Comparison of ENCODE assay signal across 14 cellular contexts in genomic region chrX:149573456-149573855, GRCh38. TPM values are rescaled to one million over a fixed set of nuclear protein-coding genes. Genes with fewer than 3 reads are reported as not detected.
DNase-seq lines count a peak whose midpoint lies in the region; ATAC-seq, FAIRE-seq and TF ChIP-seq lines count a peak whose summit lies in the region.
"Not testable (repeated sequence)": the region's sequence is repeated elsewhere in the genome, so short reads cannot be mapped to it uniquely, and the experiment has no call there.
"Had no signal": no experiment of that assay in that cellular context is flagged by ENCODE, and none has a peak within 500 bp of the region (broad histone marks: within the 10 kb centered on the region; RNA-seq: fewer than 3 reads in every experiment).

No MANE protein-coding gene starts in this region.

- H4K20me1 ChIP-seq in K562 (replicated peaks; ENCODE audit: control insufficient read depth, insufficient read depth, low read length): not testable (repeated sequence)

- in situ Hi-C loops in K562 (cut with MboI): loop anchor here (10.0 kb wide), 1 partner anchor 59 kb away; no protein-coding TSS in a partner anchor

- H3K79me2 ChIP-seq in K562 (ENCODE audit: control insufficient read depth, insufficient read depth, low read length): not testable (repeated sequence)

- POLR2A ChIA-PET in K562 (lab: Yijun Ruan, JAX): not testable (repeated sequence)

- peak; percentile 100 for ATAC-seq in GM18858 (IDR thresholded peaks at IDR 0.05; ENCODE audit: unreplicated experiment)
- ATAC-seq in GM19438 (IDR thresholded peaks at IDR 0.05; ENCODE audit: low read depth, unreplicated experiment): peak; percentile 99
- ATAC-seq in GM21717 (IDR thresholded peaks at IDR 0.05; ENCODE audit: unreplicated experiment): peak; percentile 100
- ATAC-seq in HG02885 (IDR thresholded peaks at IDR 0.05; ENCODE audit: poor library complexity, unreplicated experiment): peak; percentile 100
- ATAC-seq in HG03159 (IDR thresholded peaks at IDR 0.05; ENCODE audit: unreplicated experiment): peak; percentile 100
- peak; percentile 99 for ATAC-seq in HG03575 (IDR thresholded peaks at IDR 0.05; ENCODE audit: extremely low read depth, insufficient number of reproducible peaks, low FRiP score, unreplicated experiment)
- peak; percentile 67 for ATAC-seq in K562
- ATAC-seq in stimulated activated naive CD8-positive, alpha-beta T cell treated with anti-CD3 and anti-CD28 coated beads, Interleukin-15, amount 100 ng/mL, for 72 hours: peak; percentile 99

- H3K27me3 ChIP-seq in K562 (ENCODE audit: control insufficient read depth in 2 of 2, insufficient read depth in 2 of 2, low read length in 2 of 2): not testable (repeated sequence)

- not testable (repeated sequence) for H3K4me3 Mint-ChIP-seq in stimulated activated naive CD8-positive, alpha-beta T cell treated with anti-CD3 and anti-CD28 coated beads, Interleukin-15, amount 100 ng/mL, for 72 hours

- FAIRE-seq in K562 (lab: Jason Lieb, UNC): not testable (repeated sequence)

- H3K36me3 ChIP-seq in K562 (ENCODE audit: control insufficient read depth, insufficient read depth, low read length): not testable (repeated sequence)

- not testable (repeated sequence) for DNase-seq in K562 (ENCODE audit: extremely low read depth in 1 of 4, low spot score in 3 of 4); stimulated activated naive CD8-positive, alpha-beta T cell treated with anti-CD3 and anti-CD28 coated beads, Interleukin-15, amount 100 ng/mL, for 72 hours

- not testable (repeated sequence) for BruUV-seq in K562 (replicated peaks; lab: Mats Ljungman, UMichigan)

- not testable (repeated sequence) for H3K9me3 Mint-ChIP-seq in stimulated activated naive CD8-positive, alpha-beta T cell treated with anti-CD3 and anti-CD28 coated beads, Interleukin-15, amount 100 ng/mL, for 72 hours

- TF ChIP-seq RAD21 in K562 (CRISPR knock-in tag; conservative IDR thresholded peaks at IDR 0.05 in 1 of 2, IDR thresholded peaks at IDR 0.05 in 1 of 2): not testable (repeated sequence)

- not testable (repeated sequence) for H3K4me2 ChIP-seq in K562 (ENCODE audit: insufficient read depth, low read length)

- H3K4me1 Mint-ChIP-seq in stimulated activated naive CD8-positive, alpha-beta T cell treated with anti-CD3 and anti-CD28 coated beads, Interleukin-15, amount 100 ng/mL, for 72 hours: peaks cover 14% of the 10 kb centered on the region

- not testable (repeated sequence) for H3K9me3 ChIP-seq in K562 (replicated peaks; ENCODE audit: control insufficient read depth, insufficient read depth, low read depth, low read length)

- not testable (repeated sequence) for H2AFZ ChIP-seq in K562 (ENCODE audit: low read depth, low read length)

- TF ChIP-seq CTCF in K562 (IDR thresholded peaks at IDR 0.05 in 2 of 3, conservative IDR thresholded peaks at IDR 0.05 in 1 of 3; ENCODE audit: insufficient read depth in 2 of 3, low read depth in 1 of 3, low read length in 3 of 3): not testable (repeated sequence)

- H3K27me3 Mint-ChIP-seq in stimulated activated naive CD8-positive, alpha-beta T cell treated with anti-CD3 and anti-CD28 coated beads, Interleukin-15, amount 100 ng/mL, for 72 hours: not testable (repeated sequence)

- CTCF ChIA-PET in K562 (lab: Yijun Ruan, JAX; ENCODE audit: low intra/inter-chr PET ratio): not testable (repeated sequence)

- not testable (repeated sequence) for H3K27ac ChIP-seq in K562 (ENCODE audit: extremely low read depth, low read depth, low read length)

- H3K4me3 ChIP-seq in K562: not testable (repeated sequence)

- WGBS in K562 (ENCODE audit: insufficient coverage, low coverage, missing lambda C conversion rate): no CpG with 5 or more reads among the region's 1 CpG

- TF ChIP-seq EP300 in K562 (IDR thresholded peaks at IDR 0.05; ENCODE audit: low read length): not testable (repeated sequence)

- H3K4me1 ChIP-seq in K562 (replicated peaks in 1 of 2; ENCODE audit: control insufficient read depth in 2 of 2, insufficient read depth in 2 of 2, low read length in 2 of 2): not testable (repeated sequence)

- H3K9me1 ChIP-seq in K562 (ENCODE audit: control insufficient read depth, insufficient read depth, low read length): not testable (repeated sequence)

- not testable (repeated sequence) for H3K9ac ChIP-seq in K562 (ENCODE audit: insufficient read depth in 1 of 2, low read depth in 2 of 2, low read length in 2 of 2)

- TF ChIP-seq POLR2A in K562 (conservative IDR thresholded peaks at IDR 0.05): not testable (repeated sequence)

- not testable (repeated sequence) for H3K27ac Mint-ChIP-seq in stimulated activated naive CD8-positive, alpha-beta T cell treated with anti-CD3 and anti-CD28 coated beads, Interleukin-15, amount 100 ng/mL, for 72 hours

- intact Hi-C loops in K562 (cut with micrococcal nuclease): not testable (repeated sequence)

RNA-seq across cellular contexts. Expression of gene MAGEA9B, which starts 13.8 kb away (rescaled TPM):
- total RNA-seq in K562 (2011; cell fraction: chromatin; rRNA removed; ENCODE audit: low replicate concordance): 8.0 and 11.9 TPM in 2 replicates
- 7.0 and 10.3 TPM in 2 replicates for total RNA-seq in K562 (2011; cell fraction: nucleolus; rRNA removed)
- 8.7 and 10.4 TPM in 2 replicates for total RNA-seq in K562 (2011; cell fraction: nucleoplasm; rRNA removed)
- total RNA-seq in K562 (2014; rRNA removed) (13.4 and 20.6 TPM in 2 replicates), K562 (2014; rRNA removed; fragmentation: Illumina TruSeq; extraction: Trizol) (9.6 and 11.2 TPM in 2 replicates), K562 (2015; rRNA removed; fragmentation: Illumina TruSeq; extraction: Trizol) (12.3 and 12.4 TPM in 2 replicates), K562 (2021) (12.8 and 14.9 TPM in 2 replicates)
- polyA plus RNA-seq in K562 (2011; rRNA removed) (11.9 and 31.2 TPM in 2 replicates), K562 (2014; fragmentation: Illumina TruSeq; extraction: Trizol) (18.5 and 19.4 TPM in 2 replicates), K562 (2014; fragmentation: Nextera tagmentation; extraction: Ambion mirVana) (10 to 100 TPM; 11.7 to 14.1 TPM), K562 (2014; rRNA removed) (15.7 and 18.2 TPM in 2 replicates)
- polyA plus RNA-seq in K562 (2011; cell fraction: cytosol; rRNA removed): 11.3 and 35.9 TPM in 2 replicates
- polyA plus RNA-seq in K562 (2011; cell fraction: nucleus; rRNA removed): 8.7 and 25.4 TPM in 2 replicates
- 14.0 and 21.5 TPM in 2 replicates for polyA plus RNA-seq in K562 (2012)
- polyA minus RNA-seq in K562 (2011; rRNA and poly(A)+ RNA removed): 3.8 and 13.4 TPM in 2 replicates
- 5.2 and 14.5 TPM in 2 replicates for polyA minus RNA-seq in K562 (2011; cell fraction: cytosol; rRNA and poly(A)+ RNA removed)
- polyA minus RNA-seq in K562 (2011; cell fraction: nucleus; rRNA and poly(A)+ RNA removed): 2.6 and 3.1 TPM in 2 replicates
- total RNA-seq: CD8-positive, alpha-beta T cell; endothelial cell of umbilical vein; posterior vena cava; skeletal muscle tissue; suprapubic skin had no signal
- polyA plus RNA-seq: endothelial cell of umbilical vein had no signal

RNA-seq across cellular contexts. Expression of gene HSFX2, which starts 21.7 kb away (rescaled TPM):
- 0.28 TPM in 1 of 2 replicates, not detected in the other for total RNA-seq in K562 (2011; cell fraction: chromatin; rRNA removed; ENCODE audit: low replicate concordance)
- total RNA-seq in K562 (2011; cell fraction: nucleolus; rRNA removed): not detected in 2 replicates
- total RNA-seq in K562 (2011; cell fraction: nucleoplasm; rRNA removed): 0.46 TPM in 1 of 2 replicates, not detected in the other
- total RNA-seq in K562 (2014; rRNA removed) (0.33 TPM in 1 of 2 replicates, not detected in the other), K562 (2014; rRNA removed; fragmentation: Illumina TruSeq; extraction: Trizol) (not detected in 2 replicates), K562 (2015; rRNA removed; fragmentation: Illumina TruSeq; extraction: Trizol) (0.11 TPM in 1 of 2 replicates, not detected in the other), K562 (2021) (0.11 TPM in 1 of 2 replicates, not detected in the other)
- polyA plus RNA-seq in K562 (2011; rRNA removed) (0.10 and 0.12 TPM in 2 replicates), K562 (2014; fragmentation: Illumina TruSeq; extraction: Trizol) (0.11 TPM in 1 of 2 replicates, not detected in the other), K562 (2014; fragmentation: Nextera tagmentation; extraction: Ambion mirVana) (under 1 TPM in 1 of 2 experiments, not detected in 1; 0.18 TPM), K562 (2014; rRNA removed) (not detected in 2 replicates)
- 0.45 TPM in 1 of 2 replicates, not detected in the other for polyA plus RNA-seq in K562 (2011; cell fraction: cytosol; rRNA removed)
- 0.37 and 0.46 TPM in 2 replicates for polyA plus RNA-seq in K562 (2011; cell fraction: nucleus; rRNA removed)
- 0.07 and 0.10 TPM in 2 replicates for polyA plus RNA-seq in K562 (2012)
- polyA minus RNA-seq in K562 (2011; rRNA and poly(A)+ RNA removed): 0.15 and 0.18 TPM in 2 replicates
- not detected in 2 replicates for polyA minus RNA-seq in K562 (2011; cell fraction: cytosol; rRNA and poly(A)+ RNA removed)
- polyA minus RNA-seq in K562 (2011; cell fraction: nucleus; rRNA and poly(A)+ RNA removed): not detected in 2 replicates
- total RNA-seq: CD8-positive, alpha-beta T cell; endothelial cell of umbilical vein had no signal

RNA-seq across cellular contexts. Expression of gene HSFX3, which starts 23.7 kb away (rescaled TPM):
- total RNA-seq in K562 (2011; cell fraction: chromatin; rRNA removed; ENCODE audit: low replicate concordance): not detected in 2 replicates
- not detected in 2 replicates for total RNA-seq in K562 (2011; cell fraction: nucleolus; rRNA removed)
- total RNA-seq in K562 (2011; cell fraction: nucleoplasm; rRNA removed): not detected in 2 replicates
- total RNA-seq in K562 (2014; rRNA removed): not detected in 2 replicates
- not detected in 2 replicates for total RNA-seq in K562 (2014; rRNA removed; fragmentation: Illumina TruSeq; extraction: Trizol)
- not detected in 2 replicates for total RNA-seq in K562 (2015; rRNA removed; fragmentation: Illumina TruSeq; extraction: Trizol)
- not detected in 2 replicates for total RNA-seq in K562 (2021)
- polyA plus RNA-seq in K562 (2011; rRNA removed): 0.10 TPM in 1 of 2 replicates, not detected in the other
- polyA plus RNA-seq in K562 (2011; cell fraction: cytosol; rRNA removed): not detected in 2 replicates
- 0.10 TPM in 1 of 2 replicates, not detected in the other for polyA plus RNA-seq in K562 (2011; cell fraction: nucleus; rRNA removed)
- 0.07 and 0.15 TPM in 2 replicates for polyA plus RNA-seq in K562 (2012)
- polyA plus RNA-seq in K562 (2014; fragmentation: Illumina TruSeq; extraction: Trizol): not detected in 2 replicates
- polyA plus RNA-seq in K562 (2014; fragmentation: Nextera tagmentation; extraction: Ambion mirVana): under 1 TPM in 1 of 2 experiments, not detected in 1; 0.08 TPM
- polyA plus RNA-seq in K562 (2014; rRNA removed): not detected in 2 replicates
- not detected in 2 replicates for polyA minus RNA-seq in K562 (2011; rRNA and poly(A)+ RNA removed)
- not detected in 2 replicates for polyA minus RNA-seq in K562 (2011; cell fraction: cytosol; rRNA and poly(A)+ RNA removed)
- not detected in 2 replicates for polyA minus RNA-seq in K562 (2011; cell fraction: nucleus; rRNA and poly(A)+ RNA removed)
- total RNA-seq: CD8-positive, alpha-beta T cell; endothelial cell of umbilical vein; kidney epithelial cell; posterior vena cava; skeletal muscle tissue; suprapubic skin had no signal
- polyA plus RNA-seq: endothelial cell of umbilical vein had no signal

RNA-seq across cellular contexts. Expression of gene EOLA1, which starts 32.6 kb away (rescaled TPM):
- total RNA-seq in K562 (2011; cell fraction: chromatin; rRNA removed; ENCODE audit: low replicate concordance): 15.2 and 24.3 TPM in 2 replicates
- 14.3 and 19.2 TPM in 2 replicates for total RNA-seq in K562 (2011; cell fraction: nucleolus; rRNA removed)
- 14.2 and 19.9 TPM in 2 replicates for total RNA-seq in K562 (2011; cell fraction: nucleoplasm; rRNA removed)
- total RNA-seq in K562 (2014; rRNA removed): 14.4 and 16.7 TPM in 2 replicates
- total RNA-seq in K562 (2014; rRNA removed; fragmentation: Illumina TruSeq; extraction: Trizol): 18.0 and 18.1 TPM in 2 replicates
- total RNA-seq in K562 (2015; rRNA removed; fragmentation: Illumina TruSeq; extraction: Trizol): 20.8 and 21.6 TPM in 2 replicates
- 20.9 and 23.0 TPM in 2 replicates for total RNA-seq in K562 (2021)
- 25.6 and 32.9 TPM in 2 replicates for polyA plus RNA-seq in K562 (2011; rRNA removed)
- polyA plus RNA-seq in K562 (2011; cell fraction: cytosol; rRNA removed): 15.7 and 19.0 TPM in 2 replicates
- polyA plus RNA-seq in K562 (2011; cell fraction: nucleus; rRNA removed): 21.4 and 23.6 TPM in 2 replicates
- polyA plus RNA-seq in K562 (2012): 22.8 and 26.0 TPM in 2 replicates
- 19.5 and 20.7 TPM in 2 replicates for polyA plus RNA-seq in K562 (2014; fragmentation: Illumina TruSeq; extraction: Trizol)
- polyA plus RNA-seq in K562 (2014; fragmentation: Nextera tagmentation; extraction: Ambion mirVana): 10 to 100 TPM in 1 of 2 experiments, 1 to 10 TPM in 1; 6.3 to 12.2 TPM
- 17.5 and 18.2 TPM in 2 replicates for polyA plus RNA-seq in K562 (2014; rRNA removed)
- 11.3 and 12.2 TPM in 2 replicates for polyA minus RNA-seq in K562 (2011; rRNA and poly(A)+ RNA removed)
- polyA minus RNA-seq in K562 (2011; cell fraction: cytosol; rRNA and poly(A)+ RNA removed): 8.0 and 8.7 TPM in 2 replicates
- polyA minus RNA-seq in K562 (2011; cell fraction: nucleus; rRNA and poly(A)+ RNA removed): 16.7 and 24.5 TPM in 2 replicates

RNA-seq across cellular contexts. Expression of gene TMEM185A, which starts 58.1 kb away (rescaled TPM):
- 11.5 and 19.5 TPM in 2 replicates for total RNA-seq in K562 (2011; cell fraction: chromatin; rRNA removed; ENCODE audit: low replicate concordance)
- total RNA-seq in K562 (2011; cell fraction: nucleolus; rRNA removed): 14.3 and 16.3 TPM in 2 replicates
- 10.5 and 15.8 TPM in 2 replicates for total RNA-seq in K562 (2011; cell fraction: nucleoplasm; rRNA removed)
- 2.1 and 4.2 TPM in 2 replicates for total RNA-seq in K562 (2014; rRNA removed)
- total RNA-seq in K562 (2014; rRNA removed; fragmentation: Illumina TruSeq; extraction: Trizol): 4.5 and 4.8 TPM in 2 replicates
- 3.7 and 5.9 TPM in 2 replicates for total RNA-seq in K562 (2015; rRNA removed; fragmentation: Illumina TruSeq; extraction: Trizol)
- 6.8 and 8.8 TPM in 2 replicates for total RNA-seq in K562 (2021)
- 12.6 and 13.7 TPM in 2 replicates for polyA plus RNA-seq in K562 (2011; rRNA removed)
- 7.5 and 10.2 TPM in 2 replicates for polyA plus RNA-seq in K562 (2011; cell fraction: cytosol; rRNA removed)
- polyA plus RNA-seq in K562 (2011; cell fraction: nucleus; rRNA removed): 7.2 and 9.2 TPM in 2 replicates
- polyA plus RNA-seq in K562 (2012): 10.2 and 11.1 TPM in 2 replicates
- 5.4 and 5.8 TPM in 2 replicates for polyA plus RNA-seq in K562 (2014; fragmentation: Illumina TruSeq; extraction: Trizol)
- 1 to 10 TPM in 1 of 2 experiments, under 1 TPM in 1; 0.97 to 1.7 TPM for polyA plus RNA-seq in K562 (2014; fragmentation: Nextera tagmentation; extraction: Ambion mirVana)
- 5.7 and 6.4 TPM in 2 replicates for polyA plus RNA-seq in K562 (2014; rRNA removed)
- 10.3 and 11.8 TPM in 2 replicates for polyA minus RNA-seq in K562 (2011; rRNA and poly(A)+ RNA removed)
- 3.7 and 8.5 TPM in 2 replicates for polyA minus RNA-seq in K562 (2011; cell fraction: cytosol; rRNA and poly(A)+ RNA removed)
- 3.8 and 4.3 TPM in 2 replicates for polyA minus RNA-seq in K562 (2011; cell fraction: nucleus; rRNA and poly(A)+ RNA removed)
